1 cellular context compared by ENCODE assay signal in genomic region chr11:57567210-57567511, GRCh38.
TF ChIP-seq lines count a peak whose summit lies in the region.

No MANE protein-coding gene starts in this region.

TF ChIP-seq in GM12878, 131 proteins besides CTCF, POLR2A, EP300 and RAD21:
- TF ChIP-seq HSF1 (IDR thresholded peaks at IDR 0.05; ENCODE audit: low read depth, low read length), result no peak
- TF ChIP-seq RELA (IDR thresholded peaks at IDR 0.05; ENCODE audit: borderline replicate concordance, partially characterized antibody), result no peak
- peak; percentile 64; the same call in 1 of the 2 replicates for TF ChIP-seq SMARCA5 (IDR thresholded peaks at IDR 0.05)
- TF ChIP-seq LARP7 (IDR thresholded peaks at IDR 0.05), result peak; percentile 39; the same call in 1 of the 2 replicates
- no peak; the same call in 1 of the 2 replicates for TF ChIP-seq GATAD2B (conservative IDR thresholded peaks at IDR 0.05; ENCODE audit: low read depth)
